Comparison of ENCODE assay signal across 1 cellular context in the genomic region with DNA sequence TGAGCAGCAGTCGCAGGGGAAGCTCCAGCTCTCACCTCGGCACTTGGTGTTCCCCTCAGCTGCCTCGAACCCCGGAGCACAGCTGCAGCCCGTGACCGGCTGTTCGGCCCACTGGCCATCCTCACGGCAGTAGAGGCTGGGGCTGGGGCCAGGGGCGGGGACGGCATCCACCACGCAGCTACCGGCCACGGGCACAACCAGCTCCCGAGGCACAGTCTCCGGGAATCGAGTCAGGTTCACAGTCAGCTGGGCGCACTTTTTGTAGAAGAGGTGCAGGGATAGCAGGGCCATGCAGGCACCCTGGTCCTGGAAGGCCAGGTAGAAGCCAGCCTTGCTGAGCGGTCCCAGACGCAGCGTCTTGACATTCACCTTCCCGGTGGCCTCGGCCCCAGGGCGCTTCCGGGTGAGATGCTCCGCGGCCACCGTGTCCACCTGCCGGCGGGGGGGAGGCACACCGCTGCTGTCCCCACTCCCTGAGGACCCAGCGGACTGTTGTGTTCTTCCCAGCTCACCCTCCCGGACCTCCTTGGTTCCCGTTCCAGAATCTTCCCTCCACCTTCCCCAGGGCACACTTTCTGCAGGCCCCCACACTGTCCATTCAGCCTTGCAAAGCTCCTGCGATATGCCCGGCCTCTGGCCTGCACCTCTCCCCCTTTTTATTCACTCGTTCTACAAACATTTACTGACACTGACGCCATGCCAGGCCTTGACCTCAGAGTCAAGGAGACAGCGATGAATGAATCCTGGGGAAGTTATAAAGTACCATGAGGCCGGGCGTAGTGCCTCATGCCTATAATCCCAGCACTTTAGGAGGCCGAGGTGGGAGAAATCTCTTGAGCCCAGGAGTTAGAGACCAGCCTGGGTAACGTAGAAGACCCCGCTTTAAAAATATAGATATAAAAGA.
TF ChIP-seq lines count a peak whose summit lies in the region.

No MANE protein-coding gene starts in this region.

TF ChIP-seq in HepG2, 621 proteins besides CTCF, POLR2A, EP300 and RAD21:
- TF ChIP-seq HMG20A (CRISPR knock-in tag; IDR thresholded peaks at IDR 0.05; ENCODE audit: borderline replicate concordance) (no peak), AGO2 (optimal IDR thresholded peaks at IDR 0.05; ENCODE audit: low read depth, low read length) (peak; percentile 50), HNRNPLL (IDR thresholded peaks at IDR 0.05; ENCODE audit: low read depth, low read length, poor library complexity, severe bottlenecking) (no peak), ZNF616 (CRISPR knock-in tag; IDR thresholded peaks at IDR 0.05; ENCODE audit: low read depth) (no peak), NKX3-1 (CRISPR knock-in tag; IDR thresholded peaks at IDR 0.05) (no peak), MAF1 (CRISPR knock-in tag; IDR thresholded peaks at IDR 0.05; ENCODE audit: borderline replicate concordance) (no peak), HMG20B (CRISPR knock-in tag; conservative IDR thresholded peaks at IDR 0.05) (no peak), RBFOX2 (IDR thresholded peaks at IDR 0.05; ENCODE audit: low read depth, low read length) (peak; percentile 54; the same call in 1 of the 2 replicates), SUZ12 (IDR thresholded peaks at IDR 0.05; ENCODE audit: low read depth, low read length) (no peak), ZNF552 (CRISPR knock-in tag; IDR thresholded peaks at IDR 0.05; ENCODE audit: borderline replicate concordance) (no peak), DNMT3B (CRISPR knock-in tag; conservative IDR thresholded peaks at IDR 0.05) (no peak), HOXA3 (CRISPR knock-in tag; IDR thresholded peaks at IDR 0.05) (peak; percentile 29; the same call in 1 of the 2 replicates), ZNF672 (CRISPR knock-in tag; IDR thresholded peaks at IDR 0.05) (no peak), NR2F6 (IDR thresholded peaks at IDR 0.05) (peak; percentile 50; the same call in 1 of the 2 replicates), NR2F6 (CRISPR knock-in tag; IDR thresholded peaks at IDR 0.05) (no peak), CHCHD3 (CRISPR knock-in tag; IDR thresholded peaks at IDR 0.05) (no peak), ZNF253 (CRISPR knock-in tag; IDR thresholded peaks at IDR 0.05; ENCODE audit: borderline replicate concordance) (no peak), NR2F1 (CRISPR knock-in tag; IDR thresholded peaks at IDR 0.05) (peak in 1 of 2 experiments; percentile 62; a peak in 1 of 4 replicates), ZNF572 (CRISPR knock-in tag; IDR thresholded peaks at IDR 0.05) (no peak), SP5 (CRISPR knock-in tag; IDR thresholded peaks at IDR 0.05; ENCODE audit: borderline replicate concordance, low read depth) (no peak), FOXK2 (IDR thresholded peaks at IDR 0.05) (no peak), SNAI1 (CRISPR knock-in tag; IDR thresholded peaks at IDR 0.05; ENCODE audit: borderline replicate concordance) (no peak), HES4 (CRISPR knock-in tag; IDR thresholded peaks at IDR 0.05; ENCODE audit: borderline replicate concordance) (no peak), HNRNPUL1 (IDR thresholded peaks at IDR 0.05; ENCODE audit: low read depth, low read length) (no peak), ARHGAP35 (CRISPR knock-in tag; IDR thresholded peaks at IDR 0.05; ENCODE audit: borderline replicate concordance) (no peak), RARA (CRISPR knock-in tag; IDR thresholded peaks at IDR 0.05) (peak; percentile 45; the same call in 1 of the 2 replicates), MTF2 (CRISPR knock-in tag; IDR thresholded peaks at IDR 0.05; ENCODE audit: borderline replicate concordance) (no peak), ATF7 (IDR thresholded peaks at IDR 0.05) (no peak), ATF7 (CRISPR knock-in tag; IDR thresholded peaks at IDR 0.05) (no peak), SALL1 (CRISPR knock-in tag; IDR thresholded peaks at IDR 0.05) (0 out of 2 replicates have a peak, but pooled peaks have one; percentile 18)
- TF ChIP-seq, protein P1, sequence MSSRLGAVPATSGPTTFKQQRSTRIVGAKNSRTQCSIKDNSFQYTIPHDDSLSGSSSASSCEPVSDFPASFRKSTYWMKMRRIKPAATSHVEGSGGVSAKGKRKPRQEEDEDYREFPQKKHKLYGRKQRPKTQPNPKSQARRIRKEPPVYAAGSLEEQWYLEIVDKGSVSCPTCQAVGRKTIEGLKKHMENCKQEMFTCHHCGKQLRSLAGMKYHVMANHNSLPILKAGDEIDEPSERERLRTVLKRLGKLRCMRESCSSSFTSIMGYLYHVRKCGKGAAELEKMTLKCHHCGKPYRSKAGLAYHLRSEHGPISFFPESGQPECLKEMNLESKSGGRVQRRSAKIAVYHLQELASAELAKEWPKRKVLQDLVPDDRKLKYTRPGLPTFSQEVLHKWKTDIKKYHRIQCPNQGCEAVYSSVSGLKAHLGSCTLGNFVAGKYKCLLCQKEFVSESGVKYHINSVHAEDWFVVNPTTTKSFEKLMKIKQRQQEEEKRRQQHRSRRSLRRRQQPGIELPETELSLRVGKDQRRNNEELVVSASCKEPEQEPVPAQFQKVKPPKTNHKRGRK (CRISPR knock-in tag; IDR thresholded peaks at IDR 0.05) = no peak
- TF ChIP-seq, protein P2, sequence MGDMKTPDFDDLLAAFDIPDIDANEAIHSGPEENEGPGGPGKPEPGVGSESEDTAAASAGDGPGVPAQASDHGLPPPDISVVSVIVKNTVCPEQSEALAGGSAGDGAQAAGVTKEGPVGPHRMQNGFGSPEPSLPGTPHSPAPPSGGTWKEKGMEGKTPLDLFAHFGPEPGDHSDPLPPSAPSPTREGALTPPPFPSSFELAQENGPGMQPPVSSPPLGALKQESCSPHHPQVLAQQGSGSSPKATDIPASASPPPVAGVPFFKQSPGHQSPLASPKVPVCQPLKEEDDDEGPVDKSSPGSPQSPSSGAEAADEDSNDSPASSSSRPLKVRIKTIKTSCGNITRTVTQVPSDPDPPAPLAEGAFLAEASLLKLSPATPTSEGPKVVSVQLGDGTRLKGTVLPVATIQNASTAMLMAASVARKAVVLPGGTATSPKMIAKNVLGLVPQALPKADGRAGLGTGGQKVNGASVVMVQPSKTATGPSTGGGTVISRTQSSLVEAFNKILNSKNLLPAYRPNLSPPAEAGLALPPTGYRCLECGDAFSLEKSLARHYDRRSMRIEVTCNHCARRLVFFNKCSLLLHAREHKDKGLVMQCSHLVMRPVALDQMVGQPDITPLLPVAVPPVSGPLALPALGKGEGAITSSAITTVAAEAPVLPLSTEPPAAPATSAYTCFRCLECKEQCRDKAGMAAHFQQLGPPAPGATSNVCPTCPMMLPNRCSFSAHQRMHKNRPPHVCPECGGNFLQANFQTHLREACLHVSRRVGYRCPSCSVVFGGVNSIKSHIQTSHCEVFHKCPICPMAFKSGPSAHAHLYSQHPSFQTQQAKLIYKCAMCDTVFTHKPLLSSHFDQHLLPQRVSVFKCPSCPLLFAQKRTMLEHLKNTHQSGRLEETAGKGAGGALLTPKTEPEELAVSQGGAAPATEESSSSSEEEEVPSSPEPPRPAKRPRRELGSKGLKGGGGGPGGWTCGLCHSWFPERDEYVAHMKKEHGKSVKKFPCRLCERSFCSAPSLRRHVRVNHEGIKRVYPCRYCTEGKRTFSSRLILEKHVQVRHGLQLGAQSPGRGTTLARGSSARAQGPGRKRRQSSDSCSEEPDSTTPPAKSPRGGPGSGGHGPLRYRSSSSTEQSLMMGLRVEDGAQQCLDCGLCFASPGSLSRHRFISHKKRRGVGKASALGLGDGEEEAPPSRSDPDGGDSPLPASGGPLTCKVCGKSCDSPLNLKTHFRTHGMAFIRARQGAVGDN (CRISPR knock-in tag; IDR thresholded peaks at IDR 0.05) = peak; percentile 38
- TF ChIP-seq, protein P3, sequence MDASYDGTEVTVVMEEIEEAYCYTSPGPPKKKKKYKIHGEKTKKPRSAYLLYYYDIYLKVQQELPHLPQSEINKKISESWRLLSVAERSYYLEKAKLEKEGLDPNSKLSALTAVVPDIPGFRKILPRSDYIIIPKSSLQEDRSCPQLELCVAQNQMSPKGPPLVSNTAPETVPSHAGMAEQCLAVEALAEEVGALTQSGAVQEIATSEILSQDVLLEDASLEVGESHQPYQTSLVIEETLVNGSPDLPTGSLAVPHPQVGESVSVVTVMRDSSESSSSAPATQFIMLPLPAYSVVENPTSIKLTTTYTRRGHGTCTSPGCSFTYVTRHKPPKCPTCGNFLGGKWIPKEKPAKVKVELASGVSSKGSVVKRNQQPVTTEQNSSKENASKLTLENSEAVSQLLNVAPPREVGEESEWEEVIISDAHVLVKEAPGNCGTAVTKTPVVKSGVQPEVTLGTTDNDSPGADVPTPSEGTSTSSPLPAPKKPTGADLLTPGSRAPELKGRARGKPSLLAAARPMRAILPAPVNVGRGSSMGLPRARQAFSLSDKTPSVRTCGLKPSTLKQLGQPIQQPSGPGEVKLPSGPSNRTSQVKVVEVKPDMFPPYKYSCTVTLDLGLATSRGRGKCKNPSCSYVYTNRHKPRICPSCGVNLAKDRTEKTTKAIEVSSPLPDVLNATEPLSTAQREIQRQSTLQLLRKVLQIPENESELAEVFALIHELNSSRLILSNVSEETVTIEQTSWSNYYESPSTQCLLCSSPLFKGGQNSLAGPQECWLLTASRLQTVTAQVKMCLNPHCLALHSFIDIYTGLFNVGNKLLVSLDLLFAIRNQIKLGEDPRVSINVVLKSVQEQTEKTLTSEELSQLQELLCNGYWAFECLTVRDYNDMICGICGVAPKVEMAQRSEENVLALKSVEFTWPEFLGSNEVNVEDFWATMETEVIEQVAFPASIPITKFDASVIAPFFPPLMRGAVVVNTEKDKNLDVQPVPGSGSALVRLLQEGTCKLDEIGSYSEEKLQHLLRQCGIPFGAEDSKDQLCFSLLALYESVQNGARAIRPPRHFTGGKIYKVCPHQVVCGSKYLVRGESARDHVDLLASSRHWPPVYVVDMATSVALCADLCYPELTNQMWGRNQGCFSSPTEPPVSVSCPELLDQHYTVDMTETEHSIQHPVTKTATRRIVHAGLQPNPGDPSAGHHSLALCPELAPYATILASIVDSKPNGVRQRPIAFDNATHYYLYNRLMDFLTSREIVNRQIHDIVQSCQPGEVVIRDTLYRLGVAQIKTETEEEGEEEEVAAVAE (CRISPR knock-in tag; IDR thresholded peaks at IDR 0.05; ENCODE audit: borderline replicate concordance) = no peak
- TF ChIP-seq, protein P4, sequence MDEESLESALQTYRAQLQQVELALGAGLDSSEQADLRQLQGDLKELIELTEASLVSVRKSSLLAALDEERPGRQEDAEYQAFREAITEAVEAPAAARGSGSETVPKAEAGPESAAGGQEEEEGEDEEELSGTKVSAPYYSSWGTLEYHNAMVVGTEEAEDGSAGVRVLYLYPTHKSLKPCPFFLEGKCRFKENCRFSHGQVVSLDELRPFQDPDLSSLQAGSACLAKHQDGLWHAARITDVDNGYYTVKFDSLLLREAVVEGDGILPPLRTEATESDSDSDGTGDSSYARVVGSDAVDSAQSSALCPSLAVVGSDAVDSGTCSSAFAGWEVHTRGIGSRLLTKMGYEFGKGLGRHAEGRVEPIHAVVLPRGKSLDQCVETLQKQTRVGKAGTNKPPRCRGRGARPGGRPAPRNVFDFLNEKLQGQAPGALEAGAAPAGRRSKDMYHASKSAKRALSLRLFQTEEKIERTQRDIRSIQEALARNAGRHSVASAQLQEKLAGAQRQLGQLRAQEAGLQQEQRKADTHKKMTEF (CRISPR knock-in tag; IDR thresholded peaks at IDR 0.05) = no peak
- TF ChIP-seq, protein P5, sequence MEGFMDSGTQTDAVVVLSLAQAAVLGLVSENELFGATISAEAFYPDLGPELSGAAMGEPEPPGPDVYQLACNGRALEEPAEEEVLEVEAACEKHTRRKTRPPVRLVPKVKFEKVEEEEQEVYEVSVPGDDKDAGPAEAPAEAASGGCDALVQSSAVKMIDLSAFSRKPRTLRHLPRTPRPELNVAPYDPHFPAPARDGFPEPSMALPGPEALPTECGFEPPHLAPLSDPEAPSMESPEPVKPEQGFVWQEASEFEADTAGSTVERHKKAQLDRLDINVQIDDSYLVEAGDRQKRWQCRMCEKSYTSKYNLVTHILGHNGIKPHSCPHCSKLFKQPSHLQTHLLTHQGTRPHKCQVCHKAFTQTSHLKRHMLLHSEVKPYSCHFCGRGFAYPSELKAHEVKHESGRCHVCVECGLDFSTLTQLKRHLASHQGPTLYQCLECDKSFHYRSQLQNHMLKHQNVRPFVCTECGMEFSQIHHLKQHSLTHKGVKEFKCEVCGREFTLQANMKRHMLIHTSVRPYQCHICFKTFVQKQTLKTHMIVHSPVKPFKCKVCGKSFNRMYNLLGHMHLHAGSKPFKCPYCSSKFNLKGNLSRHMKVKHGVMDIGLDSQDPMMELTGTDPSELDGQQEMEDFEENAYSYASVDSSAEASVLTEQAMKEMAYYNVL (CRISPR knock-in tag; IDR thresholded peaks at IDR 0.05; ENCODE audit: borderline replicate concordance) = peak; percentile 40; the same call in 1 of the 2 replicates
- TF ChIP-seq, protein P6, sequence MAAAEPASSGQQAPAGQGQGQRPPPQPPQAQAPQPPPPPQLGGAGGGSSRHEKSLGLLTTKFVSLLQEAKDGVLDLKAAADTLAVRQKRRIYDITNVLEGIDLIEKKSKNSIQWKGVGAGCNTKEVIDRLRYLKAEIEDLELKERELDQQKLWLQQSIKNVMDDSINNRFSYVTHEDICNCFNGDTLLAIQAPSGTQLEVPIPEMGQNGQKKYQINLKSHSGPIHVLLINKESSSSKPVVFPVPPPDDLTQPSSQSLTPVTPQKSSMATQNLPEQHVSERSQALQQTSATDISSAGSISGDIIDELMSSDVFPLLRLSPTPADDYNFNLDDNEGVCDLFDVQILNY (CRISPR knock-in tag; conservative IDR thresholded peaks at IDR 0.05) = no peak
- TF ChIP-seq, protein P7, sequence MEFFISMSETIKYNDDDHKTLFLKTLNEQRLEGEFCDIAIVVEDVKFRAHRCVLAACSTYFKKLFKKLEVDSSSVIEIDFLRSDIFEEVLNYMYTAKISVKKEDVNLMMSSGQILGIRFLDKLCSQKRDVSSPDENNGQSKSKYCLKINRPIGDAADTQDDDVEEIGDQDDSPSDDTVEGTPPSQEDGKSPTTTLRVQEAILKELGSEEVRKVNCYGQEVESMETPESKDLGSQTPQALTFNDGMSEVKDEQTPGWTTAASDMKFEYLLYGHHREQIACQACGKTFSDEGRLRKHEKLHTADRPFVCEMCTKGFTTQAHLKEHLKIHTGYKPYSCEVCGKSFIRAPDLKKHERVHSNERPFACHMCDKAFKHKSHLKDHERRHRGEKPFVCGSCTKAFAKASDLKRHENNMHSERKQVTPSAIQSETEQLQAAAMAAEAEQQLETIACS (CRISPR knock-in tag; IDR thresholded peaks at IDR 0.05) = no peak
- TF ChIP-seq, protein P8, sequence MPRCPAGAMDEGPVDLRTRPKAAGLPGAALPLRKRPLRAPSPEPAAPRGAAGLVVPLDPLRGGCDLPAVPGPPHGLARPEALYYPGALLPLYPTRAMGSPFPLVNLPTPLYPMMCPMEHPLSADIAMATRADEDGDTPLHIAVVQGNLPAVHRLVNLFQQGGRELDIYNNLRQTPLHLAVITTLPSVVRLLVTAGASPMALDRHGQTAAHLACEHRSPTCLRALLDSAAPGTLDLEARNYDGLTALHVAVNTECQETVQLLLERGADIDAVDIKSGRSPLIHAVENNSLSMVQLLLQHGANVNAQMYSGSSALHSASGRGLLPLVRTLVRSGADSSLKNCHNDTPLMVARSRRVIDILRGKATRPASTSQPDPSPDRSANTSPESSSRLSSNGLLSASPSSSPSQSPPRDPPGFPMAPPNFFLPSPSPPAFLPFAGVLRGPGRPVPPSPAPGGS (CRISPR knock-in tag; IDR thresholded peaks at IDR 0.05) = no peak
- TF ChIP-seq, protein P9, sequence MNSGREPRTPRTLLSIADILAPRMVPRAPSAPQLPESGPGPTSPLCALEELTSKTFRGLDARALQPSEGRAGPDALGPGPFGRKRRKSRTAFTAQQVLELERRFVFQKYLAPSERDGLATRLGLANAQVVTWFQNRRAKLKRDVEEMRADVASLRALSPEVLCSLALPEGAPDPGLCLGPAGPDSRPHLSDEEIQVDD (CRISPR knock-in tag; IDR thresholded peaks at IDR 0.05; ENCODE audit: borderline replicate concordance) = no peak
